In the genomic region with DNA sequence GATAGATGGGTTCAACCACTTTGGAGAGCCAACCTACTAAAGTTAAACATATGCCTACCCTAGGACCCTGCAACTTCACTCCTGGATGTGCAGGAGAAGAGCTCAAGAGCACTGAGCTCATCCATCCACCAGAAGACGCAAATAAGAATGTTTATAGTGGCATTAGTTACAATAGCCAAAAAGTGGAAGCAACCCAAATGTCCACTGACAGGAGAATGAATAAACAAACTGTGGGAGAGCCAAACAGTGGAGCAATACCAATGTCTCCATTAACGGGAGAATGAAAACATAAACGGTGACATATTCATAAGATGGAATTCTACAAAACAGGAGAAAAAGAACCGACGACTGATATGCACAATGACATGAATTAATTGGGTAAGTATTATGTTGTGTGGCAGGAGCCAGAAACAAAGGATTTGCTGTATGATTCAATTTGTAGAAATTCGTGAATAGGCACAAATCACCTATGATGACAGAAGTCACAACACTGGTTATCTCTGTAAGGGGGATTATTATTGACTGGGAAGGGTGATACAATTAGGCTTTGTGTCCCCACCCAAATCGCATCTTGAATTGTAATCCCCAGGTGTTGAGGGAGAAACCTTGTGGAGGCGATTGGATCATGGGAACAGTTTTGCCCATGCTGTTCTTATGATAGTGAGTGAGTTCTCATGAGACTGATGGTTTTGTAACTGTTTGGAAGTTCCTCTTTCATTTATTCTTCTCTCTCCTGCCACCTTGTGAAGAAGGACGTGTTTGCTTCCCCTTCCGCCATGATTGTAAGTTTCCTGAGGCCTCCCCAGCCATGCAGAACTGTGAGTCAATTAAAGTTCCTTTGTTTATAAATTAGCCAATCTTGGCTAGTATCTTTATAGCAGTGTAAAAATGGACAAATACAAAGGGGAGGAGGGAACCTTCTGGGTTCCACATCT, we compare ENCODE assay signal across 1 cellular context.
TF ChIP-seq lines count a peak whose summit lies in the region.

No MANE protein-coding gene starts in this region.

TF ChIP-seq in GM12878, 131 proteins besides CTCF, POLR2A, EP300 and RAD21:
- TF ChIP-seq ZBTB33 (IDR thresholded peaks at IDR 0.05) (peak; percentile 67; the same call in 1 of the 2 replicates), GATAD2B (conservative IDR thresholded peaks at IDR 0.05; ENCODE audit: low read depth) (no peak)
